Comparison of ENCODE assay signal across 2 cellular contexts in genomic region chr9:98070704-98071103, GRCh38.
TF ChIP-seq lines count a peak whose summit lies in the region.

No MANE protein-coding gene starts in this region.

TF ChIP-seq in HepG2, 621 proteins besides CTCF, POLR2A, EP300 and RAD21:
- 0 out of 2 replicates have a peak, but pooled peaks have one; percentile 14 for TF ChIP-seq ZNF121 (CRISPR knock-in tag; IDR thresholded peaks at IDR 0.05)
- TF ChIP-seq ZNF615 (CRISPR knock-in tag; IDR thresholded peaks at IDR 0.05; ENCODE audit: borderline replicate concordance): no peak

TF ChIP-seq in K562, 482 proteins besides CTCF, POLR2A, EP300 and RAD21:
- TF ChIP-seq ZNF121 (CRISPR knock-in tag; conservative IDR thresholded peaks at IDR 0.05) (peak; percentile 80), TAF1 (IDR thresholded peaks at IDR 0.05; ENCODE audit: control insufficient read depth, extremely low read depth, insufficient read depth, low read length, severe bottlenecking) (no peak)
TF ChIP-seq in K562: peak in this region for 1.
